ENCODE assay signal across 8 cellular contexts in genomic region chr2:7083580-7084509, GRCh38.
DNase-seq lines count a peak whose midpoint lies in the region; ATAC-seq and TF ChIP-seq lines count a peak whose summit lies in the region.

No MANE protein-coding gene starts in this region.

- peak; percentile 7 for DNase-seq in DMS 273 treated with DMSO at 0.1 percent for 48 hours (lab: John Stamatoyannopoulos, UW)
- peak; percentile 6 to 65 for DNase-seq in NCI-H526 (lab: John Stamatoyannopoulos, UW)
- DNase-seq in activated naive CD8-positive, alpha-beta T cell treated with anti-CD3 and anti-CD28 coated beads, Interleukin-2, amount 50 U/mL, for 24 hours: no peak
- no peak for DNase-seq in NCI-H345 treated with DMSO at 0.1 percent for 48 hours (lab: John Stamatoyannopoulos, UW; ENCODE audit: unreplicated experiment)

- no peaks in the 10 kb centered on the region for H3K4me1 Mint-ChIP-seq in brain
- no peaks in the 10 kb centered on the region for H3K4me1 Mint-ChIP-seq in activated naive CD8-positive, alpha-beta T cell treated with anti-CD3 and anti-CD28 coated beads, Interleukin-2, amount 50 U/mL, for 24 hours

- peaks cover 5 to 19% (median 13%) of the 10 kb centered on the region in 5 experiments for H3K9me3 Mint-ChIP-seq in brain
- H3K9me3 Mint-ChIP-seq in activated naive CD8-positive, alpha-beta T cell treated with anti-CD3 and anti-CD28 coated beads, Interleukin-2, amount 50 U/mL, for 24 hours: peaks cover 16% of the 10 kb centered on the region

- no peaks in the 10 kb centered on the region for H3K4me1 ChIP-seq in neutrophil (ENCODE audit: control insufficient read depth in 1 of 2, insufficient read depth in 1 of 2, low read depth in 1 of 2, low read length in 1 of 2)

- H3K36me3 Mint-ChIP-seq in brain: peaks cover 17% of the 10 kb centered on the region
- H3K36me3 Mint-ChIP-seq in activated naive CD8-positive, alpha-beta T cell treated with anti-CD3 and anti-CD28 coated beads, Interleukin-2, amount 50 U/mL, for 24 hours (ENCODE audit: low read depth): peaks cover 12% of the 10 kb centered on the region

- H3K27ac Mint-ChIP-seq in brain: no peak overlapping the region
- no peak overlapping the region for H3K27ac Mint-ChIP-seq in activated naive CD8-positive, alpha-beta T cell treated with anti-CD3 and anti-CD28 coated beads, Interleukin-2, amount 50 U/mL, for 24 hours

- H3K27me3 Mint-ChIP-seq in brain: peaks cover 3% of the 10 kb centered on the region
- no peaks in the 10 kb centered on the region for H3K27me3 Mint-ChIP-seq in activated naive CD8-positive, alpha-beta T cell treated with anti-CD3 and anti-CD28 coated beads, Interleukin-2, amount 50 U/mL, for 24 hours

- no peak overlapping the region for H3K4me3 ChIP-seq in neutrophil (ENCODE audit: low read depth in 1 of 2, low read length in 1 of 2)

- ATAC-seq in GM21529 (IDR thresholded peaks at IDR 0.05; ENCODE audit: unreplicated experiment): peak; percentile 85
- no peak for ATAC-seq in activated naive CD8-positive, alpha-beta T cell treated with anti-CD3 and anti-CD28 coated beads, Interleukin-2, amount 50 U/mL, for 24 hours
- no peak for ATAC-seq in HG03097 (IDR thresholded peaks at IDR 0.05; ENCODE audit: low FRiP score, unreplicated experiment)

- H3K27me3 ChIP-seq in neutrophil: no peaks in the 10 kb centered on the region

- no peaks in the 10 kb centered on the region for H3K36me3 ChIP-seq in neutrophil

- H3K27ac ChIP-seq in neutrophil: no peak overlapping the region

- no peak overlapping the region for H3K4me3 Mint-ChIP-seq in brain
- no peak overlapping the region for H3K4me3 Mint-ChIP-seq in activated naive CD8-positive, alpha-beta T cell treated with anti-CD3 and anti-CD28 coated beads, Interleukin-2, amount 50 U/mL, for 24 hours

- H3K9me3 ChIP-seq in neutrophil: no peaks in the 10 kb centered on the region

- TF ChIP-seq CTCF in brain (conservative IDR thresholded peaks at IDR 0.05): peak; percentile 41 to 55
- peak; percentile 41 for TF ChIP-seq CTCF in neutrophil (IDR thresholded peaks at IDR 0.05)

Comparison
In these comparisons a context has a peak if more than half of its experiments do, and no peak if none do; other contexts are left out.
1. DNase-seq: peak in DMS 273 treated with DMSO at 0.1 percent for 48 hours (single experiment) and NCI-H526 (2 of 2); none in activated naive CD8-positive, alpha-beta T cell treated with anti-CD3 and anti-CD28 coated beads, Interleukin-2, amount 50 U/mL, for 24 hours (single experiment) and NCI-H345 treated with DMSO at 0.1 percent for 48 hours (single experiment).